In genomic region chr10:57706576-57707299, GRCh38 we compare ENCODE assay signal across 21 cellular contexts.
A peak's percentile ranks its signal among the peaks of the same experiment; 100 is the strongest.
DNase-seq lines count a peak whose midpoint lies in the region; ATAC-seq, FAIRE-seq and TF ChIP-seq lines count a peak whose summit lies in the region.
"Had no signal": no experiment of that assay in that cellular context is flagged by ENCODE, and none has a peak within 500 bp of the region (broad histone marks: within the 10 kb centered on the region; RNA-seq: fewer than 3 reads in every experiment).

No MANE protein-coding gene starts in this region.

- no peak for ATAC-seq in A549
- ATAC-seq in stimulated activated memory B cell treated with anti-CD40 and anti-IgM and Interleukin-4, amounts not matched to agents 10 μg/mL and 1 μg/mL and 100 μg/mL, for 72 hours: peak; percentile 43
- ATAC-seq in HG03378 (IDR thresholded peaks at IDR 0.05; ENCODE audit: unreplicated experiment): no peak
- ATAC-seq in GM19035 (IDR thresholded peaks at IDR 0.05; ENCODE audit: unreplicated experiment): no peak
- ATAC-seq: HCT116 had no signal

- H3K9ac ChIP-seq in H1 (replicated peaks in 1 of 4; ENCODE audit: extremely low read depth in 1 of 4, low read depth in 3 of 4, low read length in 3 of 4): no peak overlapping the region
- H3K9ac ChIP-seq: BLaER1, KMS-11 had no signal

- H4K20me1 ChIP-seq in H1 (replicated peaks in 1 of 2; ENCODE audit: control insufficient read depth in 1 of 2, insufficient read depth in 2 of 2, low read length in 2 of 2): no peaks in the 10 kb centered on the region
- H4K20me1 ChIP-seq: BLaER1 had no signal

- H3K27me3 ChIP-seq in HAP-1 (ENCODE audit: low read depth) (no peaks in the 10 kb centered on the region), H1 (replicated peaks in 1 of 4; ENCODE audit: control insufficient read depth in 3 of 4, extremely low read depth in 1 of 4, insufficient read depth in 3 of 4, low read length in 3 of 4) (no peaks in the 10 kb centered on the region)
- H3K27me3 ChIP-seq: BLaER1 had no signal

- no peak overlapping the region for H3K14ac ChIP-seq in H1 (ENCODE audit: insufficient read length)

- CTCF ChIA-PET in A549 (lab: Yijun Ruan, JAX): interaction anchor here (0.9 kb wide), 1 partner anchor 50 kb away, joined by 3 read pairs; no protein-coding TSS in a partner anchor
- CTCF ChIA-PET in H1 (lab: Charles Lee; ENCODE audit: partially characterized antibody): interaction anchor here (0.6 to 0.7 kb wide), 2 partner anchors 358 to 367 kb away, joined by 3 read pairs; no protein-coding TSS in a partner anchor

- H2BK20ac ChIP-seq in H1 (ENCODE audit: low read length): no peak overlapping the region

- peaks cover 25% of the 10 kb centered on the region for H3K4me1 ChIP-seq in A549
- H3K4me1 ChIP-seq in HAP-1: peaks cover 41% of the 10 kb centered on the region
- H3K4me1 ChIP-seq in H1 (replicated peaks in 1 of 4; ENCODE audit: control insufficient read depth in 3 of 4, insufficient read depth in 4 of 4, low read length in 3 of 4): peaks cover 0 to 8% (median 2%) of the 10 kb centered on the region in 4 experiments; a peak in 3 of 7 replicates
- H3K4me1 ChIP-seq: BLaER1 had no signal

- TF ChIP-seq POLR2A in A549 (IDR thresholded peaks at IDR 0.05; ENCODE audit: low read length): no peak
- no peak for TF ChIP-seq POLR2A in H1 (IDR thresholded peaks at IDR 0.05; ENCODE audit: control extremely low read depth in 1 of 2, low read depth in 2 of 2, low read length in 2 of 2)

- no peak overlapping the region for H3K4ac ChIP-seq in H1 (replicated peaks; ENCODE audit: insufficient read length, low read depth, low read length)

- no peaks in the 10 kb centered on the region for H3K9me3 ChIP-seq in A549
- no peaks in the 10 kb centered on the region for H3K9me3 ChIP-seq in HAP-1
- no peaks in the 10 kb centered on the region for H3K9me3 ChIP-seq in H1 (ENCODE audit: insufficient read depth in 2 of 2, low read depth in 1 of 2, low read length in 1 of 2)
- H3K9me3 ChIP-seq: BLaER1 had no signal

- in situ Hi-C loops in HAP-1 (cut with MboI; ENCODE audit: low sequenced_read_pairs): no loop called here
- in situ Hi-C loops in G401 (cut with HindIII; ENCODE audit: low sequenced_read_pairs): no loop called here

- no peak overlapping the region for H2BK5ac ChIP-seq in H1 (ENCODE audit: low read depth, low read length)

- H3K4me3 Mint-ChIP-seq in stimulated activated memory B cell treated with anti-CD40 and anti-IgM and Interleukin-4, amounts not matched to agents 10 μg/mL and 1 μg/mL and 100 μg/mL, for 72 hours: no peak overlapping the region
- H3K4me3 Mint-ChIP-seq: CD14-positive monocyte; CD4-positive, alpha-beta memory T cell; HFFc6 had no signal

- FAIRE-seq in A549 (lab: Jason Lieb, UNC): no peak
- FAIRE-seq in H1 (lab: Jason Lieb, UNC): peak; percentile 50
- FAIRE-seq: GM12892, GM18507 had no signal

- no peaks in the 10 kb centered on the region for H3K79me2 ChIP-seq in H1 (ENCODE audit: control insufficient read depth in 1 of 2, insufficient read depth in 2 of 2, low read length in 2 of 2)

- no peaks in the 10 kb centered on the region for H3K27me3 Mint-ChIP-seq in stimulated activated memory B cell treated with anti-CD40 and anti-IgM and Interleukin-4, amounts not matched to agents 10 μg/mL and 1 μg/mL and 100 μg/mL, for 72 hours
- H3K27me3 Mint-ChIP-seq: CD4-positive, alpha-beta memory T cell had no signal

- H3K4me1 Mint-ChIP-seq in stimulated activated memory B cell treated with anti-CD40 and anti-IgM and Interleukin-4, amounts not matched to agents 10 μg/mL and 1 μg/mL and 100 μg/mL, for 72 hours: no peaks in the 10 kb centered on the region
- H3K4me1 Mint-ChIP-seq: CD14-positive monocyte; CD4-positive, alpha-beta memory T cell had no signal

- H3K23me2 ChIP-seq in H1 (ENCODE audit: low read depth, low read length): no peaks in the 10 kb centered on the region

- H3K79me1 ChIP-seq in H1 (ENCODE audit: low read depth, low read length): no peaks in the 10 kb centered on the region

- no peaks in the 10 kb centered on the region for H3K36me3 Mint-ChIP-seq in stimulated activated memory B cell treated with anti-CD40 and anti-IgM and Interleukin-4, amounts not matched to agents 10 μg/mL and 1 μg/mL and 100 μg/mL, for 72 hours
- H3K36me3 Mint-ChIP-seq: CD14-positive monocyte; CD4-positive, alpha-beta memory T cell had no signal

- H3K4me2 ChIP-seq in A549 (no peak overlapping the region), H1 (ENCODE audit: insufficient read depth in 1 of 2, low read depth in 2 of 2, low read length in 2 of 2) (peak overlapping the region in 1 of 2 experiments; percentile 26; a peak in 1 of 4 replicates)
- H3K4me2 ChIP-seq: BLaER1, KMS-11 had no signal

- H4K8ac ChIP-seq in H1 (ENCODE audit: extremely low read depth, insufficient read depth, low read length): no peak overlapping the region

- peak overlapping the region; percentile 7 to 86; a peak in 3 of 6 replicates for H3K27ac ChIP-seq in A549
- H3K27ac ChIP-seq in H1 (ENCODE audit: low read depth, low read length): no peak overlapping the region
- H3K27ac ChIP-seq: 22Rv1, BLaER1, KMS-11 had no signal

- DNase-seq in A549 (ENCODE audit: low read depth in 1 of 2, low spot score in 1 of 2) (no peak), HAP-1 (ENCODE audit: low spot score in 2 of 2) (peak; percentile 39 to 72), H1 (ENCODE audit: low read depth in 1 of 2, low spot score in 2 of 2) (no peak), G401 (ENCODE audit: low spot score) (no peak)
- DNase-seq: Calu3; CD4-positive, alpha-beta memory T cell; DMS53; DND-41; EL; GDM1; HFFc6 had no signal

- POLR2A ChIA-PET in A549 (lab: Yijun Ruan, JAX) (no interaction called here), H1 (lab: Charles Lee; ENCODE audit: partially characterized antibody) (no interaction called here)

- H3K27ac Mint-ChIP-seq in stimulated activated memory B cell treated with anti-CD40 and anti-IgM and Interleukin-4, amounts not matched to agents 10 μg/mL and 1 μg/mL and 100 μg/mL, for 72 hours: no peak overlapping the region
- H3K27ac Mint-ChIP-seq: CD14-positive monocyte; CD4-positive, alpha-beta memory T cell; HFFc6 had no signal

- TF ChIP-seq RAD21 in A549 (conservative IDR thresholded peaks at IDR 0.05 in 1 of 2, IDR thresholded peaks at IDR 0.05 in 1 of 2) (no peak), H1 (IDR thresholded peaks at IDR 0.05 in 1 of 2, conservative IDR thresholded peaks at IDR 0.05 in 1 of 2; ENCODE audit: low read depth in 2 of 2, low read length in 2 of 2) (no peak)

- H3K4me3 ChIP-seq in A549 (no peak overlapping the region), HAP-1 (no peak overlapping the region), H1 (ENCODE audit: extremely low read depth in 1 of 4, insufficient read depth in 2 of 4, low read depth in 3 of 4, low read length in 4 of 4) (peak overlapping the region in 1 of 4 experiments; percentile 3; a peak in 2 of 8 replicates)
- H3K4me3 ChIP-seq: BLaER1 had no signal

- H2BK15ac ChIP-seq in H1 (ENCODE audit: low read length): no peak overlapping the region

- 84% methylated on average over 5 of the region's 5 CpGs for WGBS in A549 (ENCODE audit: missing lambda C conversion rate)
- 62% methylated on average over 5 of the region's 5 CpGs; no CpG with 5 or more reads in 1 of the 2 experiments for WGBS in H1 (ENCODE audit: extremely low coverage in 1 of 2, insufficient coverage in 1 of 2, insufficient read length in 1 of 2, insufficient replicate concordance in 2 of 2, low coverage in 1 of 2, low lambda C conversion rate in 2 of 2, missing lambda C conversion rate in 1 of 2), 2 experiments

- TF ChIP-seq CTCF in A549 (IDR thresholded peaks at IDR 0.05): no peak
- TF ChIP-seq CTCF in H1 (IDR thresholded peaks at IDR 0.05; ENCODE audit: control extremely low read depth in 1 of 3, insufficient read depth in 1 of 3, low read depth in 1 of 3, low read length in 3 of 3): no peak

- H3K18ac ChIP-seq in H1 (ENCODE audit: extremely low read depth, low read length): no peak overlapping the region

- no peak overlapping the region for H3K56ac ChIP-seq in H1 (replicated peaks; ENCODE audit: insufficient read length, low read depth, low read length)

- no peak overlapping the region for H2BK120ac ChIP-seq in H1 (replicated peaks; ENCODE audit: low read depth, low read length)

- H2AK5ac ChIP-seq in H1 (ENCODE audit: low read depth, low read length): no peak overlapping the region

- no peak overlapping the region for H2BK12ac ChIP-seq in H1 (ENCODE audit: low read depth, low read length)

- TF ChIP-seq EP300 in A549 (IDR thresholded peaks at IDR 0.05) (no peak), H1 (IDR thresholded peaks at IDR 0.05; ENCODE audit: borderline replicate concordance in 1 of 2, low read depth in 2 of 2, low read length in 2 of 2) (no peak)

- no peak overlapping the region for H3K23ac ChIP-seq in H1 (ENCODE audit: insufficient read length)

- no peaks in the 10 kb centered on the region for H3K36me3 ChIP-seq in HAP-1 (replicated peaks)
- no peaks in the 10 kb centered on the region for H3K36me3 ChIP-seq in H1 (ENCODE audit: control insufficient read depth in 2 of 4, insufficient read depth in 4 of 4, low read length in 3 of 4)
- H3K36me3 ChIP-seq: BLaER1 had no signal

- no peaks in the 10 kb centered on the region for H3K9me3 Mint-ChIP-seq in stimulated activated memory B cell treated with anti-CD40 and anti-IgM and Interleukin-4, amounts not matched to agents 10 μg/mL and 1 μg/mL and 100 μg/mL, for 72 hours
- H3K9me3 Mint-ChIP-seq: HFFc6 had no signal

- peak overlapping the region; percentile 26; the same call in 1 of the 2 replicates for H2AFZ ChIP-seq in H1 (ENCODE audit: low read length)

- H4K5ac ChIP-seq in H1 (ENCODE audit: insufficient read length, low read depth, low read length): no peak overlapping the region

- H4K91ac ChIP-seq in H1 (replicated peaks; ENCODE audit: insufficient read length, low read length): no peak overlapping the region

TF ChIP-seq in A549, 52 proteins besides CTCF, POLR2A, EP300 and RAD21 (continues in another document):
- TF ChIP-seq ZSCAN20 (CRISPR knock-in tag; IDR thresholded peaks at IDR 0.05): no peak
- TF ChIP-seq MAX (IDR thresholded peaks at IDR 0.05): no peak
- TF ChIP-seq TFCP2L1 (CRISPR knock-in tag; IDR thresholded peaks at IDR 0.05): no peak
- TF ChIP-seq CEBPB (IDR thresholded peaks at IDR 0.05): no peak

TF ChIP-seq in H1, 55 proteins besides CTCF, POLR2A, EP300 and RAD21:
- TF ChIP-seq RBBP5 (IDR thresholded peaks at IDR 0.05; ENCODE audit: borderline replicate concordance, low read depth, low read length) (0 out of 2 replicates have a peak, but pooled peaks have one; percentile 35), TBP (IDR thresholded peaks at IDR 0.05; ENCODE audit: low read depth, low read length) (no peak), SP1 (IDR thresholded peaks at IDR 0.05; ENCODE audit: low read depth, low read length) (0 out of 2 replicates have a peak, but pooled peaks have one; percentile 46), EGR1 (IDR thresholded peaks at IDR 0.05; ENCODE audit: borderline replicate concordance, low read depth, low read length) (no peak)

Comparison
In these comparisons a context has a peak if more than half of its experiments do, and no peak if none do; other contexts are left out.
1. DNase-seq: peak in HAP-1 (2 of 2); none in A549 (0 of 2), H1 (0 of 2) and G401 (single experiment).